Comparison of ENCODE assay signal across 22 cellular contexts in the genomic region with DNA sequence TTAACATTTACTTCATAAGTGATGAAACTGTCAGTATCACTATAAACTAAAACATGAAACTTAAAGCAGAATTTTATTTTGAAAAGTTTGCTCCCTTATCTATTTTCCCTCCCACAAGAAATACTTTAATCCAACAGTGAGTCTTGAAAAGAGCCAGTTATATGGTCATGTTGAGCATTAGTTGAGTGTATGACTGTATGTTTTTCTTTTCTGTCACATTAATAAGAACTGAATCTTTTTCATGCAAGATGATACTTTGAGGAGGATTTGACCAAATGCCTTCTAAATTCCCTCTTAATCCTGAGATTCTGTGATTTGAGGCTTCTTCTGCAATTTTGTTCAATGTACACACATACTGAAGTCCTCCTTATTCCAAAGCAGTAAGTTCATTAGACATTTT.
"Had no signal": no experiment of that assay in that cellular context is flagged by ENCODE, and none has a peak within 500 bp of the region (broad histone marks: within the 10 kb centered on the region; RNA-seq: fewer than 3 reads in every experiment).

No MANE protein-coding gene starts in this region.

- ATAC-seq: K562 had no signal

- H3K27ac Mint-ChIP-seq: IgD-negative memory B cell had no signal

- DNase-seq: Kasumi-1, MM.1S, NCI-H1092 treated with DMSO at 0.1 percent for 48 hours, NCI-H1436, NCI-H187, NCI-H2029, NCI-H2081 treated with DMSO at 0.1 percent for 48 hours, NCI-H2171, NCI-H226, NCI-H446, NCI-H510A, NCI-H69, NCI-H774, Right ventricle myocardium superior, RPMI8226, SIG-M5 had no signal

- H3K27ac ChIP-seq: HL-60, KMS-11, SJSA1, SK-N-MC had no signal

- H3K27me3 ChIP-seq: SJSA1 had no signal

- H3K4me3 ChIP-seq: K562, SJSA1, SK-N-MC had no signal

- H3K4me3 Mint-ChIP-seq: IgD-negative memory B cell had no signal

- H3K9me3 ChIP-seq: SJSA1 had no signal

- H3K36me3 Mint-ChIP-seq: IgD-negative memory B cell had no signal
